ENCODE assay signal across 8 cellular contexts in the genomic region with DNA sequence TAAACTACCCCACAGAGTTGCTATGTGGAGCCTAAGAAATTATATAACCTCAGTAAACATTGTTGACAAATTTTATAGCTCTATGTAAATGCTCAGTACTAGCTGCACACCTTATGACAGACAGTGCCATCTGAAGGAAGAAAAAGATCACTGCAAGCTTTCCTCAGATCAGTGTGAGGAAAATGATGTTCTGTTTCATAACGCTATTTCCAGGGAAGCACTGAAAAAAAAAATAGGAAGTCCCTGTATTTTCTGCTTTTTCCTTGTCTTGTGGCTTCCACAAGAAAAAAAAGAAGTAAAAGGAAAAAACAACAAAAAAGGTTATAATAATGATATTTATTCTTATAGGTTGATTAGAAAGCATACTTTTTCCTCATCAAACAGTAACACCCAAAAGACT. TPM values are rescaled to one million over a fixed set of nuclear protein-coding genes. Genes with fewer than 3 reads are reported as not detected.
DNase-seq lines count a peak whose midpoint lies in the region; ATAC-seq, FAIRE-seq and TF ChIP-seq lines count a peak whose summit lies in the region.

No MANE protein-coding gene starts in this region.

- H3K18ac ChIP-seq in mesenchymal stem cell (ENCODE audit: low read depth in 1 of 2, low read length in 2 of 2), result no peak overlapping the region

- H3K4me3 ChIP-seq in AG04449 (ENCODE audit: low read depth, low read length) (no peak overlapping the region), mesenchymal stem cell (ENCODE audit: insufficient read depth in 1 of 2, low read depth in 1 of 2, low read length in 2 of 2) (no peak overlapping the region)

- H2AK5ac ChIP-seq in mesenchymal stem cell (ENCODE audit: low read length, severe bottlenecking), result no peak overlapping the region

- no peak overlapping the region for H3K23ac ChIP-seq in mesenchymal stem cell (ENCODE audit: low read length in 2 of 2)

- peak; percentile 53 for TF ChIP-seq CTCF in AG04449 (IDR thresholded peaks at IDR 0.05; ENCODE audit: insufficient read depth, low read length, missing control alignments)

- H3K27ac ChIP-seq in mesenchymal stem cell (ENCODE audit: low read length, poor library complexity, severe bottlenecking), result no peak overlapping the region

- peaks cover 10% of the 10 kb centered on the region for H3K79me1 ChIP-seq in mesenchymal stem cell (replicated peaks; ENCODE audit: low read length, poor library complexity, severe bottlenecking)

- POLR2A ChIA-PET in AG04449 (lab: Yijun Ruan, JAX), result no interaction called here

- no peaks in the 10 kb centered on the region for H3K36me3 ChIP-seq in mesenchymal stem cell (ENCODE audit: control insufficient read depth in 1 of 2, insufficient read depth in 2 of 2, low read depth in 1 of 2, low read length in 2 of 2)

- DNase-seq in AG04449 (ENCODE audit: low read depth, low spot score) (no peak), GM12892 (ENCODE audit: insufficient read length) (no peak), NCI-H774 (lab: John Stamatoyannopoulos, UW) (peak; percentile 26), cerebellar cortex (ENCODE audit: low spot score) (peak; percentile 90), mesenchymal stem cell (peak; percentile 61), iPS-NIHi11 (ENCODE audit: low spot score) (no peak), HK-2 (ENCODE audit: unreplicated experiment) (no peak)

- H2AFZ ChIP-seq in mesenchymal stem cell (ENCODE audit: low read depth, low read length), result no peak overlapping the region

- 0% methylated on average over 1 of the region's 1 CpG for WGBS in mesenchymal stem cell

- no peaks in the 10 kb centered on the region for H3K27me3 ChIP-seq in mesenchymal stem cell (ENCODE audit: control insufficient read depth in 1 of 2, insufficient read depth in 1 of 2, low read length in 2 of 2)

- no peaks in the 10 kb centered on the region for H3K9me3 ChIP-seq in mesenchymal stem cell (ENCODE audit: control insufficient read depth, low read length)

- no peak overlapping the region for H3K14ac ChIP-seq in mesenchymal stem cell (ENCODE audit: low read length in 2 of 2)

- H2BK12ac ChIP-seq in mesenchymal stem cell (ENCODE audit: low read length in 2 of 2), result no peak overlapping the region

- CTCF ChIA-PET in AG04449 (lab: Yijun Ruan, JAX), result interaction anchor here (0.7 to 9.1 kb wide), 20 partner anchors 10 to 339 kb away, joined by 3 to 90 read pairs (median 6); partner anchors contain the start of gene B3GALNT2

- peak; percentile 59 for ATAC-seq in HG03196 (IDR thresholded peaks at IDR 0.05; ENCODE audit: unreplicated experiment)

- H3K9ac ChIP-seq in mesenchymal stem cell (ENCODE audit: low read length), result peak overlapping the region; percentile 60

- H4K91ac ChIP-seq in mesenchymal stem cell (ENCODE audit: low read length), result no peak overlapping the region

- no peak overlapping the region for H2BK15ac ChIP-seq in mesenchymal stem cell (ENCODE audit: low read depth, poor library complexity, severe bottlenecking)

- no peaks in the 10 kb centered on the region for H3K4me1 ChIP-seq in mesenchymal stem cell (ENCODE audit: control insufficient read depth, insufficient read depth, low read depth, low read length)

- no peak overlapping the region for H3K4me2 ChIP-seq in mesenchymal stem cell (ENCODE audit: low read length, poor library complexity, severe bottlenecking)

- H2BK120ac ChIP-seq in mesenchymal stem cell (ENCODE audit: low read depth, low read length), result no peak overlapping the region

- no peak for TF ChIP-seq POLR2A in GM12892 (IDR thresholded peaks at IDR 0.05; ENCODE audit: low read depth, low read length)

- no peak overlapping the region for H3K4ac ChIP-seq in mesenchymal stem cell (ENCODE audit: low read depth in 1 of 2, low read length in 2 of 2)

- H2BK5ac ChIP-seq in mesenchymal stem cell (ENCODE audit: low read depth, low read length, poor library complexity, severe bottlenecking), result no peak overlapping the region

- FAIRE-seq in GM12892 (lab: Jason Lieb, UNC), result peak; percentile 90

- no peak overlapping the region for H4K8ac ChIP-seq in mesenchymal stem cell (ENCODE audit: low read length)

RNA-seq across cellular contexts. Expression of gene LYST, which starts 23.2 kb away (rescaled TPM):
- 7.9 TPM for polyA plus RNA-seq in GM12892 (2012; ENCODE audit: missing spikeins)
- 4.3 TPM for polyA plus RNA-seq in mesenchymal stem cell (2013, experiment 1 of 2)
- polyA plus RNA-seq in mesenchymal stem cell (2013, experiment 2 of 2), result 5.7 TPM

Comparison
In these comparisons a context has a peak if more than half of its experiments do, and no peak if none do; other contexts are left out.
1. DNase-seq: peak in NCI-H774 (single experiment), cerebellar cortex (single experiment) and mesenchymal stem cell (single experiment); none in AG04449 (single experiment), GM12892 (single experiment), iPS-NIHi11 (single experiment) and HK-2 (single experiment).